In genomic region chr9:3863686-3864085, GRCh38 we compare ENCODE assay signal across 16 cellular contexts.
DNase-seq lines count a peak whose midpoint lies in the region; ATAC-seq and TF ChIP-seq lines count a peak whose summit lies in the region.
"Had no signal": no experiment of that assay in that cellular context is flagged by ENCODE, and none has a peak within 500 bp of the region (broad histone marks: within the 10 kb centered on the region; RNA-seq: fewer than 3 reads in every experiment).

No MANE protein-coding gene starts in this region.

- in situ Hi-C loops in gastrocnemius medialis (cut with MboI; ENCODE audit: low sequenced_read_pairs in 4 of 4), result no loop called here

- ATAC-seq in sciatic nerve (peak; percentile 78), GM19395 (IDR thresholded peaks at IDR 0.05; ENCODE audit: unreplicated experiment) (no peak), gastrocnemius medialis (no peak)

- no peaks in the 10 kb centered on the region for H3K27me3 Mint-ChIP-seq in HFFc6 (ENCODE audit: insufficient read depth)

- H3K27ac ChIP-seq in left ventricle myocardium inferior (replicated peaks) (peak overlapping the region; percentile 25), gastrocnemius medialis (no peak overlapping the region)
- H3K27ac ChIP-seq: KMS-11 had no signal

- peaks cover 25% of the 10 kb centered on the region for H3K36me3 Mint-ChIP-seq in HFFc6 (ENCODE audit: low read depth)

- H3K4me3 ChIP-seq in left ventricle myocardium inferior, result no peak overlapping the region
- no peak overlapping the region for H3K4me3 ChIP-seq in gastrocnemius medialis

- no peaks in the 10 kb centered on the region for H3K9me3 Mint-ChIP-seq in HFFc6

- no peak for DNase-seq in HFFc6
- peak; percentile 59 for DNase-seq in astrocyte of the hippocampus (ENCODE audit: low read depth, low spot score)
- DNase-seq in left ventricle myocardium inferior, result no peak
- no peak for DNase-seq in sciatic nerve (ENCODE audit: low spot score)
- no peak for DNase-seq in MV-4-11 (lab: John Stamatoyannopoulos, UW)
- no peak for DNase-seq in activated CD4-positive, CD25-positive, alpha-beta regulatory T cell treated with anti-CD3 and anti-CD28 coated beads, Interleukin-2, amount 50 U/mL, for 72 hours
- no peak for DNase-seq in gastrocnemius medialis
- DNase-seq: activated gamma-delta T cell treated with Interleukin-2 at 50 U/mL for 16 hours; Caco-2; effector CD8-positive, alpha-beta T cell; NCI-H1105 treated with DMSO at 0.1 percent for 48 hours; NK-92 treated with Interleukin-12 subunit alpha and Interleukin-12 subunit beta, amount 100 ng/mL, for 24 hours; stimulated activated CD4-positive, alpha-beta T cell treated with anti-CD3 and anti-CD28 coated beads, Interleukin-1b, Interleukin-23, amount 100 ng/mL, for 48 hours had no signal

- H3K36me3 ChIP-seq in left ventricle myocardium inferior (no peaks in the 10 kb centered on the region), gastrocnemius medialis (no peaks in the 10 kb centered on the region)

- TF ChIP-seq POLR2A in gastrocnemius medialis (IDR thresholded peaks at IDR 0.05), result no peak

- TF ChIP-seq CTCF in HFFc6 (IDR thresholded peaks at IDR 0.05) (no peak), left ventricle myocardium inferior (IDR thresholded peaks at IDR 0.05; ENCODE audit: borderline replicate concordance) (no peak), gastrocnemius medialis (IDR thresholded peaks at IDR 0.05 in 4 of 5, conservative IDR thresholded peaks at IDR 0.05 in 1 of 5) (no peak)

- intact Hi-C loops in left ventricle myocardium inferior (cut with micrococcal nuclease) (no loop called here), sciatic nerve (cut with DNase I) (no loop called here), gastrocnemius medialis (cut with DNase I; ENCODE audit: low total_unique reads) (no loop called here)

- H3K4me3 Mint-ChIP-seq in HFFc6, result peak overlapping the region; percentile 77
- H3K4me3 Mint-ChIP-seq: activated CD4-positive, alpha-beta T cell treated with anti-CD3 and anti-CD28 coated beads for 36 hours had no signal

- peak overlapping the region; percentile 96 for H3K27ac Mint-ChIP-seq in HFFc6
- H3K27ac Mint-ChIP-seq: activated CD4-positive, alpha-beta T cell treated with anti-CD3 and anti-CD28 coated beads for 36 hours had no signal

- H3K27me3 ChIP-seq in left ventricle myocardium inferior (ENCODE audit: low read depth) (no peaks in the 10 kb centered on the region), gastrocnemius medialis (no peaks in the 10 kb centered on the region)

- H3K4me1 ChIP-seq in left ventricle myocardium inferior (no peaks in the 10 kb centered on the region), gastrocnemius medialis (no peaks in the 10 kb centered on the region)
- H3K4me1 ChIP-seq: Caco-2 had no signal

- H3K9me3 ChIP-seq in left ventricle myocardium inferior (replicated peaks) (no peaks in the 10 kb centered on the region), gastrocnemius medialis (no peaks in the 10 kb centered on the region)
- H3K9me3 ChIP-seq: Caco-2 had no signal

- H3K4me1 Mint-ChIP-seq in HFFc6 (ENCODE audit: low read depth), result peaks cover 77% of the 10 kb centered on the region
